In the genomic region with DNA sequence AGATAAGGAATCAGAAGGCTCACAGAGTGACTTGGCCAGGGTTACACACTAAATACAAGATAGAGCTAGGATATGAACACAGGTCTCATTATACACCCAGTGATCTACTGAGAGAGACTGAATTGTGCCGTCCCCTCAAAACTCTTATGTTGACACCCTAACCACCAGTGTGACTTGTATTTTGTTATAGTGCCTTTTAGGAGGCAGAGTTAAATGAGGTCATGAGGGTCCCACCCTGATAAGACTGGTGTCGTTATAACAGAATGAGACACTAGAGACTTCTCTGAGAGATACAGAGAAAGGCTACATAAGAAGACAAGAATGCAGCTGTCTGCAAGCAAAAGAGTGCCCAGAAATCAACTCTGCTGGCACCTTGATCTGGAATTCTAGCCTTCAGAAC, we compare ENCODE assay signal across 15 cellular contexts. TPM values are rescaled to one million over a fixed set of nuclear protein-coding genes. Genes with fewer than 3 reads are reported as not detected.
DNase-seq lines count a peak whose midpoint lies in the region; ATAC-seq and TF ChIP-seq lines count a peak whose summit lies in the region.
"Had no signal": no experiment of that assay in that cellular context is flagged by ENCODE, and none has a peak within 500 bp of the region (broad histone marks: within the 10 kb centered on the region; RNA-seq: fewer than 3 reads in every experiment).

No MANE protein-coding gene starts in this region.

- intact Hi-C loops in MCF 10A (cut with micrococcal nuclease): no loop called here
- intact Hi-C loops in breast epithelium (cut with DNase I; ENCODE audit: low total_unique reads): no loop called here
- intact Hi-C loops in left cardiac atrium (cut with DNase I): no loop called here
- intact Hi-C loops in psoas muscle (cut with DNase I): no loop called here

- no peak for DNase-seq in MCF 10A (ENCODE audit: unreplicated experiment)
- DNase-seq in breast epithelium (ENCODE audit: low spot score in 2 of 2): no peak
- DNase-seq in OCI-M1 (lab: John Stamatoyannopoulos, UW): peak; percentile 73
- DNase-seq in left cardiac atrium: no peak
- no peak for DNase-seq in psoas muscle
- no peak for DNase-seq in NOMO-1 treated with dmso at 0.1 percent for 144 hours (lab: John Stamatoyannopoulos, UW; ENCODE audit: unreplicated experiment)
- DNase-seq in cerebellar nuclear complex (lab: John Stamatoyannopoulos, UW): no peak
- DNase-seq: DND-41, MM.1S, NCI-H1092 treated with DMSO at 0.1 percent for 48 hours, NCI-H2081 treated with DMSO at 0.1 percent for 48 hours, NCI-H510A treated with DMSO at 0.1 percent for 48 hours had no signal

- POLR2A ChIA-PET in MCF 10A (lab: Yijun Ruan, JAX): interaction anchor here (0.5 to 6.8 kb wide), 3 partner anchors 11 to 955 kb away, joined by 3 to 61 read pairs (median 57); partner anchors contain the start of gene KPNA1

- no peak for TF ChIP-seq CTCF in MCF 10A (IDR thresholded peaks at IDR 0.05; ENCODE audit: unreplicated experiment)
- no peak for TF ChIP-seq CTCF in breast epithelium (IDR thresholded peaks at IDR 0.05)
- TF ChIP-seq CTCF in psoas muscle (IDR thresholded peaks at IDR 0.05): no peak

- ATAC-seq in left cardiac atrium (peak; percentile 19 to 59), psoas muscle (no peak), HG02571 (IDR thresholded peaks at IDR 0.05; ENCODE audit: unreplicated experiment) (no peak)
- ATAC-seq: GM23338, Panc1 had no signal

- H3K4me1 ChIP-seq in breast epithelium (no peaks in the 10 kb centered on the region), psoas muscle (peaks cover 87% of the 10 kb centered on the region)

- no peak overlapping the region for H3K4me3 Mint-ChIP-seq in MCF 10A (ENCODE audit: unreplicated experiment)
- H3K4me3 Mint-ChIP-seq: GM23338 had no signal

- H3K9me3 Mint-ChIP-seq in MCF 10A (ENCODE audit: unreplicated experiment): no peaks in the 10 kb centered on the region
- H3K9me3 Mint-ChIP-seq: GM23338 had no signal

- H3K9me3 ChIP-seq in breast epithelium: no peaks in the 10 kb centered on the region
- H3K9me3 ChIP-seq in psoas muscle: no peaks in the 10 kb centered on the region

- peaks cover 48% of the 10 kb centered on the region for H3K4me1 Mint-ChIP-seq in MCF 10A (ENCODE audit: insufficient read depth, unreplicated experiment)

- H3K36me3 ChIP-seq in breast epithelium (no peaks in the 10 kb centered on the region), psoas muscle (ENCODE audit: insufficient read depth in 1 of 2, low read depth in 1 of 2) (no peaks in the 10 kb centered on the region)

- CTCF ChIA-PET in MCF 10A (lab: Yijun Ruan, JAX): no interaction called here

- H3K36me3 Mint-ChIP-seq in MCF 10A (ENCODE audit: insufficient read depth, unreplicated experiment): no peaks in the 10 kb centered on the region

- BruUV-seq in MCF 10A (replicated peaks; lab: Mats Ljungman, UMichigan): no TSS peak

- WGBS in psoas muscle, 3 donors: 28 to 54% (median 30%) methylated on average over 2 of the region's 2 CpGs

- H3K27ac ChIP-seq in breast epithelium (no peak overlapping the region), psoas muscle (peak overlapping the region; percentile 18)

- no peaks in the 10 kb centered on the region for H3K27me3 Mint-ChIP-seq in MCF 10A (ENCODE audit: insufficient read depth, unreplicated experiment)

- H3K27ac Mint-ChIP-seq in MCF 10A (ENCODE audit: low read depth, unreplicated experiment): peak overlapping the region; percentile 23
- H3K27ac Mint-ChIP-seq: GM23338 had no signal

- no peak for TF ChIP-seq POLR2A in breast epithelium (IDR thresholded peaks at IDR 0.05)

- no peak overlapping the region for H3K4me3 ChIP-seq in breast epithelium
- no peak overlapping the region for H3K4me3 ChIP-seq in psoas muscle
- H3K4me3 ChIP-seq: GM23338 had no signal

- H3K27me3 ChIP-seq in breast epithelium (no peaks in the 10 kb centered on the region), psoas muscle (ENCODE audit: insufficient read depth in 3 of 3, low read length in 2 of 3) (no peaks in the 10 kb centered on the region)

RNA-seq across cellular contexts. Expression of gene KPNA1, which starts 12.6 kb away (rescaled TPM):
- total RNA-seq in MCF 10A (2022) (101 and 104 TPM in 2 replicates), breast epithelium (10 to 100 TPM; 40.3 to 51.7 (median 42.4) TPM), left cardiac atrium (10 to 100 TPM; 44.3 to 63.4 TPM), psoas muscle (100 to 1,000 TPM; 180 to 263 (median 233) TPM)
- polyA plus RNA-seq in psoas muscle: 100 to 1,000 TPM in 1 of 3 donors, 10 to 100 TPM in 2; 39.5 to 125 (median 49.8) TPM

Comparison
In these comparisons a context has a peak if more than half of its experiments do, and no peak if none do; other contexts are left out.
1. ATAC-seq: peak in left cardiac atrium (2 of 2); none in psoas muscle (0 of 4) and HG02571 (single experiment).